ENCODE assay signal across 19 cellular contexts in the genomic region with DNA sequence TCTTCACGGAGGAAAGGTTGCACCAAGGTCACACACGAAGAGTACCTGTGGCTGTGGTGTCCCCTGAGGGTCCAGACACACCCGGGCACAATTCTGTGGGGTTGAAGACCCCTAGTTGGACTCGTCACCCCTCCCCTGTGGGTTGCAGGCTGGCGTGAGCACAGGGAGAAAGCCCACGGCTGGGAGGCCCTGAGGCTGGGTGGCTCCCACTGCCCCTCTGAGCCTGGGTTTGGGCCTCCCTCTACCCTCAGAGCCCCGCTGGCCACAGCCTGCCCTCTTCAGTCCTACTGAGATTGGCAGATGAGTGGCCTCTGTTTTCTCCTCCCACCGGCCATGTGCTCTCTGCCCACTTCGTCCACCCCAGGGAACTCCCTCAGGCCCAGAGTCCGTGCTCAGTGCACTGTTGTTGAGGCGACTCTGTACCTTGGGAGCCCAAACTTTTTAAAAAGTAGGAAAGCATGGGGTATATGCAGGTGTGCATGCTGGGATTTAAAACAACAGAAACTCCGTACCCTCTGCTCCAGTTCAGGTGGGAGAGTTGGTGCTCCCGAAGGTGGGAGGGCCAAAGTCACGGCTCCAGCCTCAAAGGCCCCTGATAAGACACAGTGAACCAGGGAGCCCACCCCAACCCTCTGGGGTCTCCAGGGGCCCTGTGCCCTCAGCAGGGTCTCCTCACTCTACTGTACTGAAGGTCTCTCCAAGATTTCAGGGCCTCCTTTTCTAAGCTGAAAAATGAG. TPM values are rescaled to one million over a fixed set of nuclear protein-coding genes. Genes with fewer than 3 reads are reported as not detected.
DNase-seq lines count a peak whose midpoint lies in the region; ATAC-seq and TF ChIP-seq lines count a peak whose summit lies in the region.
"Had no signal": no experiment of that assay in that cellular context is flagged by ENCODE, and none has a peak within 500 bp of the region (broad histone marks: within the 10 kb centered on the region; RNA-seq: fewer than 3 reads in every experiment).

No MANE protein-coding gene starts in this region.

- H3K4me3 Mint-ChIP-seq in GM23338, result no peak overlapping the region
- H3K4me3 Mint-ChIP-seq: activated CD4-positive, alpha-beta T cell treated with anti-CD3 and anti-CD28 coated beads, Interleukin-2, amount 10 ng/mL, durations not matched to agents 24 days and 14 days; activated naive CD8-positive, alpha-beta T cell treated with anti-CD3 and anti-CD28 coated beads, Interleukin-2, amount 10 ng/mL, durations not matched to agents 7 days and 5 days; stimulated activated effector memory CD8-positive, alpha-beta T cell treated with anti-CD3 and anti-CD28 coated beads, Interleukin-12 subunit alpha, Interleukin-12 subunit beta, amount 100 ng/mL, for 72 hours had no signal

- no peaks in the 10 kb centered on the region for H3K9me3 ChIP-seq in adipocyte (ENCODE audit: control insufficient read depth, low read length)
- no peaks in the 10 kb centered on the region for H3K9me3 ChIP-seq in spleen
- H3K9me3 ChIP-seq in WERI-Rb-1 (ENCODE audit: severe bottlenecking), result no peaks in the 10 kb centered on the region
- H3K9me3 ChIP-seq: BE2C had no signal

- no peak for TF ChIP-seq POLR2A in spleen (IDR thresholded peaks at IDR 0.05)

- TF ChIP-seq CTCF in GM23338 (conservative IDR thresholded peaks at IDR 0.05; ENCODE audit: low read depth in 2 of 2) (no peak), spleen (IDR thresholded peaks at IDR 0.05 in 8 of 11, conservative IDR thresholded peaks at IDR 0.05 in 3 of 11) (no peak), foreskin keratinocyte (conservative IDR thresholded peaks at IDR 0.05) (no peak), WERI-Rb-1 (IDR thresholded peaks at IDR 0.05; ENCODE audit: low read depth, low read length) (no peak)

- H3K36me3 Mint-ChIP-seq in GM23338 (ENCODE audit: low read depth), result no peaks in the 10 kb centered on the region
- H3K36me3 Mint-ChIP-seq: activated naive CD8-positive, alpha-beta T cell treated with anti-CD3 and anti-CD28 coated beads, Interleukin-2, amount 10 ng/mL, durations not matched to agents 7 days and 5 days; stimulated activated effector memory CD8-positive, alpha-beta T cell treated with anti-CD3 and anti-CD28 coated beads, Interleukin-12 subunit alpha, Interleukin-12 subunit beta, amount 100 ng/mL, for 72 hours had no signal

- H4K20me1 ChIP-seq in GM23338 (replicated peaks; ENCODE audit: insufficient read depth), result no peaks in the 10 kb centered on the region

- no peaks in the 10 kb centered on the region for H3K36me3 ChIP-seq in GM23338 (ENCODE audit: insufficient read depth)
- H3K36me3 ChIP-seq in adipocyte (ENCODE audit: control insufficient read depth, insufficient read depth, low read length, severe bottlenecking), result no peaks in the 10 kb centered on the region
- no peaks in the 10 kb centered on the region for H3K36me3 ChIP-seq in spleen
- H3K36me3 ChIP-seq in WERI-Rb-1, result no peaks in the 10 kb centered on the region

- peaks cover 6% of the 10 kb centered on the region for H3K4me1 Mint-ChIP-seq in GM23338
- H3K4me1 Mint-ChIP-seq: activated naive CD8-positive, alpha-beta T cell treated with anti-CD3 and anti-CD28 coated beads, Interleukin-2, amount 10 ng/mL, durations not matched to agents 7 days and 5 days had no signal

- H2AFZ ChIP-seq in GM23338, result peak overlapping the region; percentile 59; the same call in 1 of the 2 replicates

- no peaks in the 10 kb centered on the region for H3K27me3 ChIP-seq in GM23338 (ENCODE audit: insufficient read depth)
- H3K27me3 ChIP-seq in adipocyte (replicated peaks; ENCODE audit: control insufficient read depth, insufficient read depth, low read length), result no peaks in the 10 kb centered on the region
- H3K27me3 ChIP-seq in spleen (replicated peaks in 1 of 7), result peaks cover 0 to 12% (median 0%) of the 10 kb centered on the region in 7 donors
- no peaks in the 10 kb centered on the region for H3K27me3 ChIP-seq in foreskin keratinocyte
- no peaks in the 10 kb centered on the region for H3K27me3 ChIP-seq in WERI-Rb-1 (ENCODE audit: insufficient read depth, low read depth, severe bottlenecking)
- H3K27me3 ChIP-seq: BE2C had no signal

- H3K27ac ChIP-seq in GM23338 (ENCODE audit: low read depth), result no peak overlapping the region
- H3K27ac ChIP-seq in spleen, result peak overlapping the region in 1 of 8 donors; percentile 18
- H3K27ac ChIP-seq in foreskin keratinocyte, result no peak overlapping the region
- H3K27ac ChIP-seq in WERI-Rb-1, result no peak overlapping the region

- H3K27ac Mint-ChIP-seq in GM23338, result no peak overlapping the region
- H3K27ac Mint-ChIP-seq: activated CD4-positive, alpha-beta T cell treated with anti-CD3 and anti-CD28 coated beads, Interleukin-2, amount 10 ng/mL, durations not matched to agents 24 days and 14 days; activated naive CD8-positive, alpha-beta T cell treated with anti-CD3 and anti-CD28 coated beads, Interleukin-2, amount 10 ng/mL, durations not matched to agents 7 days and 5 days; stimulated activated effector memory CD8-positive, alpha-beta T cell treated with anti-CD3 and anti-CD28 coated beads, Interleukin-12 subunit alpha, Interleukin-12 subunit beta, amount 100 ng/mL, for 72 hours had no signal

- no peak overlapping the region for H3K4me2 ChIP-seq in GM23338

- ATAC-seq in GM23338 (no peak), foreskin keratinocyte (no peak), GM18909 (IDR thresholded peaks at IDR 0.05; ENCODE audit: poor library complexity, unreplicated experiment) (no peak)
- ATAC-seq: stimulated activated effector memory CD8-positive, alpha-beta T cell treated with anti-CD3 and anti-CD28 coated beads, Interleukin-12 subunit alpha, Interleukin-12 subunit beta, amount 100 ng/mL, for 72 hours had no signal

- H3K9me3 Mint-ChIP-seq in GM23338, result no peaks in the 10 kb centered on the region
- H3K9me3 Mint-ChIP-seq: activated CD4-positive, alpha-beta T cell treated with anti-CD3 and anti-CD28 coated beads, Interleukin-2, amount 10 ng/mL, durations not matched to agents 24 days and 14 days; activated naive CD8-positive, alpha-beta T cell treated with anti-CD3 and anti-CD28 coated beads, Interleukin-2, amount 10 ng/mL, durations not matched to agents 7 days and 5 days; stimulated activated effector memory CD8-positive, alpha-beta T cell treated with anti-CD3 and anti-CD28 coated beads, Interleukin-12 subunit alpha, Interleukin-12 subunit beta, amount 100 ng/mL, for 72 hours had no signal

- H3K4me3 ChIP-seq in GM23338 (no peak overlapping the region), adipocyte (ENCODE audit: low read length) (no peak overlapping the region), spleen (no peak overlapping the region), WERI-Rb-1 (ENCODE audit: low read depth, low read length) (no peak overlapping the region)

- H3K4me1 ChIP-seq in GM23338 (ENCODE audit: insufficient read depth), result no peaks in the 10 kb centered on the region
- H3K4me1 ChIP-seq in adipocyte (ENCODE audit: control insufficient read depth, insufficient read depth, low read length), result peaks cover 29% of the 10 kb centered on the region
- peaks cover 0 to 8% (median 4%) of the 10 kb centered on the region in 6 donors for H3K4me1 ChIP-seq in spleen
- peaks cover 24% of the 10 kb centered on the region for H3K4me1 ChIP-seq in foreskin keratinocyte

- no peaks in the 10 kb centered on the region for H3K9me2 ChIP-seq in GM23338 (ENCODE audit: insufficient read depth)

- no peaks in the 10 kb centered on the region for H3K79me2 ChIP-seq in GM23338 (replicated peaks; ENCODE audit: insufficient read depth)

- H3F3A ChIP-seq in GM23338 (replicated peaks; ENCODE audit: low read depth), result no peaks in the 10 kb centered on the region

- intact Hi-C loops in spleen (cut with DNase I; ENCODE audit: low total_unique reads), result no loop called here

- no peak for DNase-seq in GM23338 (ENCODE audit: low spot score)
- no peak for DNase-seq in adipocyte (ENCODE audit: low read depth)
- DNase-seq in iPS-NIHi11 (ENCODE audit: low spot score), result peak; percentile 9
- DNase-seq in spleen, result peak; percentile 46
- no peak for DNase-seq in foreskin keratinocyte
- DNase-seq in WERI-Rb-1, result no peak
- DNase-seq in SIG-M5 (lab: John Stamatoyannopoulos, UW), result no peak
- DNase-seq: activated CD4-positive, alpha-beta T cell treated with anti-CD3 and anti-CD28 coated beads, Interleukin-2, amount 10 ng/mL, durations not matched to agents 24 days and 14 days; BE2C; central memory CD4-positive, alpha-beta T cell; DMS53; NCI-H2171; NCI-H82; RPMI8226; small intestine had no signal

- 87 to 95% (median 88%) methylated on average over 10 to 14 of the region's 14 CpGs for WGBS in spleen, 5 donors

- H3K9ac ChIP-seq in adipocyte (ENCODE audit: low read length), result peak overlapping the region; percentile 45

- peaks cover 5% of the 10 kb centered on the region for H3K27me3 Mint-ChIP-seq in GM23338 (ENCODE audit: insufficient read depth, low read depth, poor library complexity)
- H3K27me3 Mint-ChIP-seq: activated CD4-positive, alpha-beta T cell treated with anti-CD3 and anti-CD28 coated beads, Interleukin-2, amount 10 ng/mL, durations not matched to agents 24 days and 14 days; activated naive CD8-positive, alpha-beta T cell treated with anti-CD3 and anti-CD28 coated beads, Interleukin-2, amount 10 ng/mL, durations not matched to agents 7 days and 5 days had no signal

TF ChIP-seq in GM23338, 12 proteins besides CTCF, POLR2A, EP300 and RAD21 (continues in another document):
- no peak for TF ChIP-seq STAT1 (IDR thresholded peaks at IDR 0.05; ENCODE audit: unreplicated experiment)
- no peak for TF ChIP-seq EZH2phosphoT487 (IDR thresholded peaks at IDR 0.05; ENCODE audit: unreplicated experiment)

RNA-seq across cellular contexts. Expression of a gene that starts 19.1 kb away (rescaled TPM):
- 2.7 and 3.3 TPM in 2 replicates for total RNA-seq in GM23338 (2014; rRNA removed; shearing (Covaris generic))
- 1.7 and 1.8 TPM in 2 replicates for polyA plus RNA-seq in GM23338 (2016; fragmentation: Nextera tagmentation; extraction: Ambion mirVana)
- 10 to 100 TPM in 2 of 7 donors, 1 to 10 TPM in 5; 4.5 to 11.0 (median 8.2) TPM for total RNA-seq in spleen
- 10 to 100 TPM; 19.6 to 44.5 (median 24.5) TPM for polyA plus RNA-seq in spleen
- total RNA-seq in foreskin keratinocyte, result 3.4 and 4.3 TPM in 2 replicates
- 5.4 and 7.4 TPM in 2 replicates for polyA plus RNA-seq in foreskin keratinocyte
- total RNA-seq: glomerular endothelial cell had no signal

Comparison
In these comparisons a context has a peak if more than half of its experiments do, and no peak if none do; other contexts are left out.
1. DNase-seq: peak in iPS-NIHi11 (single experiment) and spleen (single experiment); none in GM23338 (single experiment), adipocyte (single experiment), foreskin keratinocyte (0 of 2), WERI-Rb-1 (single experiment) and SIG-M5 (single experiment).